9 cellular contexts compared by ENCODE assay signal in genomic region chr4:184664445-184665210, GRCh38. TPM values are rescaled to one million over a fixed set of nuclear protein-coding genes. Genes with fewer than 3 reads are reported as not detected.
A peak's percentile ranks its signal among the peaks of the same experiment; 100 is the strongest.
DNase-seq lines count a peak whose midpoint lies in the region; ATAC-seq and TF ChIP-seq lines count a peak whose summit lies in the region.
"Had no signal": no experiment of that assay in that cellular context is flagged by ENCODE, and none has a peak within 500 bp of the region (broad histone marks: within the 10 kb centered on the region; RNA-seq: fewer than 3 reads in every experiment).

No MANE protein-coding gene starts in this region.

- no peaks in the 10 kb centered on the region for H3K27me3 Mint-ChIP-seq in activated naive CD8-positive, alpha-beta T cell treated with anti-CD3 and anti-CD28 coated beads, Interleukin-2, amount 50 U/mL, for 24 hours
- no peaks in the 10 kb centered on the region for H3K27me3 Mint-ChIP-seq in progenitor cell of endocrine pancreas
- no peaks in the 10 kb centered on the region for H3K27me3 Mint-ChIP-seq in nephron progenitor cell (ENCODE audit: low read depth, poor library complexity)
- H3K27me3 Mint-ChIP-seq: stimulated activated memory B cell treated with anti-CD40 and anti-IgM and Interleukin-4, amounts not matched to agents 10 μg/mL and 1 μg/mL and 100 μg/mL, for 72 hours had no signal

- no peak overlapping the region for H3K27ac Mint-ChIP-seq in activated naive CD8-positive, alpha-beta T cell treated with anti-CD3 and anti-CD28 coated beads, Interleukin-2, amount 50 U/mL, for 24 hours
- H3K27ac Mint-ChIP-seq in progenitor cell of endocrine pancreas (no peak overlapping the region), nephron progenitor cell (no peak overlapping the region)
- H3K27ac Mint-ChIP-seq: stimulated activated memory B cell treated with anti-CD40 and anti-IgM and Interleukin-4, amounts not matched to agents 10 μg/mL and 1 μg/mL and 100 μg/mL, for 72 hours had no signal

- peaks cover 27% of the 10 kb centered on the region for H3K36me3 Mint-ChIP-seq in activated naive CD8-positive, alpha-beta T cell treated with anti-CD3 and anti-CD28 coated beads, Interleukin-2, amount 50 U/mL, for 24 hours (ENCODE audit: low read depth)
- H3K36me3 Mint-ChIP-seq in progenitor cell of endocrine pancreas (ENCODE audit: insufficient read depth) (peaks cover 8% of the 10 kb centered on the region), nephron progenitor cell (ENCODE audit: low read depth) (peaks cover 31% of the 10 kb centered on the region)

- TF ChIP-seq CTCF in progenitor cell of endocrine pancreas (IDR thresholded peaks at IDR 0.05; ENCODE audit: unreplicated experiment) (no peak), nephron progenitor cell (IDR thresholded peaks at IDR 0.05) (no peak)

- DNase-seq in NCI-H2227 (lab: John Stamatoyannopoulos, UW; ENCODE audit: unreplicated experiment) (peak; percentile 3), NCI-H2227 treated with DMSO at 0.1 percent for 48 hours (lab: John Stamatoyannopoulos, UW) (no peak), left kidney (ENCODE audit: low read depth, low spot score) (peak; percentile 19), NCI-H1694 treated with DMSO at 0.1 percent for 48 hours (lab: John Stamatoyannopoulos, UW) (no peak), progenitor cell of endocrine pancreas (ENCODE audit: low spot score, unreplicated experiment) (no peak), nephron progenitor cell (no peak)
- DNase-seq in activated naive CD8-positive, alpha-beta T cell treated with anti-CD3 and anti-CD28 coated beads, Interleukin-2, amount 50 U/mL, for 24 hours: no peak

- no peaks in the 10 kb centered on the region for H3K9me3 Mint-ChIP-seq in activated naive CD8-positive, alpha-beta T cell treated with anti-CD3 and anti-CD28 coated beads, Interleukin-2, amount 50 U/mL, for 24 hours
- H3K9me3 Mint-ChIP-seq in progenitor cell of endocrine pancreas (ENCODE audit: low read depth) (no peaks in the 10 kb centered on the region), nephron progenitor cell (no peaks in the 10 kb centered on the region)
- H3K9me3 Mint-ChIP-seq: stimulated activated memory B cell treated with anti-CD40 and anti-IgM and Interleukin-4, amounts not matched to agents 10 μg/mL and 1 μg/mL and 100 μg/mL, for 72 hours had no signal

- peak; percentile 65 for ATAC-seq in HG02981 (IDR thresholded peaks at IDR 0.05; ENCODE audit: unreplicated experiment)
- ATAC-seq in activated naive CD8-positive, alpha-beta T cell treated with anti-CD3 and anti-CD28 coated beads, Interleukin-2, amount 50 U/mL, for 24 hours: peak; percentile 76
- ATAC-seq: stimulated activated memory B cell treated with anti-CD40 and anti-IgM and Interleukin-4, amounts not matched to agents 10 μg/mL and 1 μg/mL and 100 μg/mL, for 72 hours had no signal

- peaks cover 17% of the 10 kb centered on the region for H3K4me1 Mint-ChIP-seq in activated naive CD8-positive, alpha-beta T cell treated with anti-CD3 and anti-CD28 coated beads, Interleukin-2, amount 50 U/mL, for 24 hours
- no peaks in the 10 kb centered on the region for H3K4me1 Mint-ChIP-seq in progenitor cell of endocrine pancreas (ENCODE audit: low read depth)
- H3K4me1 Mint-ChIP-seq in nephron progenitor cell: no peaks in the 10 kb centered on the region

- no peak overlapping the region for H3K4me3 Mint-ChIP-seq in activated naive CD8-positive, alpha-beta T cell treated with anti-CD3 and anti-CD28 coated beads, Interleukin-2, amount 50 U/mL, for 24 hours
- H3K4me3 Mint-ChIP-seq in progenitor cell of endocrine pancreas (ENCODE audit: low read depth): no peak overlapping the region
- H3K4me3 Mint-ChIP-seq in nephron progenitor cell: no peak overlapping the region
- H3K4me3 Mint-ChIP-seq: stimulated activated memory B cell treated with anti-CD40 and anti-IgM and Interleukin-4, amounts not matched to agents 10 μg/mL and 1 μg/mL and 100 μg/mL, for 72 hours had no signal

RNA-seq across cellular contexts. Expression of gene PRIMPOL, which starts 15.1 kb away (rescaled TPM):
- 17.4 and 19.0 TPM in 2 replicates for total RNA-seq in progenitor cell of endocrine pancreas

RNA-seq across cellular contexts. Expression of gene CASP3, which starts 15.4 kb away (rescaled TPM):
- 29.6 and 33.9 TPM in 2 replicates for total RNA-seq in progenitor cell of endocrine pancreas

Comparison
In these comparisons a context has a peak if more than half of its experiments do, and no peak if none do; other contexts are left out.
1. DNase-seq: peak in NCI-H2227 (single experiment) and left kidney (single experiment); none in NCI-H2227 treated with DMSO at 0.1 percent for 48 hours (single experiment), activated naive CD8-positive, alpha-beta T cell treated with anti-CD3 and anti-CD28 coated beads, Interleukin-2, amount 50 U/mL, for 24 hours (single experiment), NCI-H1694 treated with DMSO at 0.1 percent for 48 hours (single experiment), progenitor cell of endocrine pancreas (single experiment) and nephron progenitor cell (single experiment).